In the genomic region with DNA sequence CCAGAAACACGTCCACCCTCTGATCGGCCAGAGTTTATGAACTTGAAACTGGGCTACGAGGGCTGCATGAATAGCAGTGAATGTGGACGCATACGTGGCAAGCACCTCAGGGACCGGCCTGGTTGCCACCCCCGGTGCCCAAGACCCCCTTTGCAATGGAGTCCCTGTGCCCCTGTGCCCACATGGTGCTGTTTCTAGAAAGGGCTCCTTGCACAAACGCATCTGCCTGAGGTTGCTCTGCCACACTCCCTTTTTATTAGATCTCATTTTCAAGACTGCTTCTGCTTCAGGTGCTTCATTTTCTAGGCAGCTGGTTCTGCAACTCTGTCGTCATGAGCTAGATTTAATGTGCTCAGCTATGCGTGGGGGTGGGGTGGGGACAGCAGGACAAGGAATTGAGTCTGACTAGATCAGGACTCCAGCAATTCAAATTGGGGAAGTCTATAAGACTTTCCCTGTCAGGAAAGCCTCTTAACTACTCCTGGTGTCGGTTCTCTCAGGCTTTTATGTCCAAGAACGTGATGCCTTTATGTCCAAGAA, we compare ENCODE assay signal across 1 cellular context.
TF ChIP-seq lines count a peak whose summit lies in the region.

No MANE protein-coding gene starts in this region.

TF ChIP-seq in HepG2, 621 proteins besides CTCF, POLR2A, EP300 and RAD21 (continued from another document):
- TF ChIP-seq, protein P1, sequence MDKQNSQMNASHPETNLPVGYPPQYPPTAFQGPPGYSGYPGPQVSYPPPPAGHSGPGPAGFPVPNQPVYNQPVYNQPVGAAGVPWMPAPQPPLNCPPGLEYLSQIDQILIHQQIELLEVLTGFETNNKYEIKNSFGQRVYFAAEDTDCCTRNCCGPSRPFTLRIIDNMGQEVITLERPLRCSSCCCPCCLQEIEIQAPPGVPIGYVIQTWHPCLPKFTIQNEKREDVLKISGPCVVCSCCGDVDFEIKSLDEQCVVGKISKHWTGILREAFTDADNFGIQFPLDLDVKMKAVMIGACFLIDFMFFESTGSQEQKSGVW (CRISPR knock-in tag; IDR thresholded peaks at IDR 0.05; ENCODE audit: borderline replicate concordance), result no peak
- TF ChIP-seq FOXA3 (CRISPR knock-in tag; IDR thresholded peaks at IDR 0.05) (no peak), ZNF230 (CRISPR knock-in tag; IDR thresholded peaks at IDR 0.05) (no peak), ZNF451 (CRISPR knock-in tag; IDR thresholded peaks at IDR 0.05) (no peak), ZNF224 (CRISPR knock-in tag; IDR thresholded peaks at IDR 0.05) (no peak)
